Comparison of ENCODE assay signal across 1 cellular context in genomic region chr2:241541564-241542277, GRCh38.
TF ChIP-seq lines count a peak whose summit lies in the region.

No MANE protein-coding gene starts in this region.

TF ChIP-seq in SK-N-SH, 30 proteins besides CTCF, POLR2A, EP300 and RAD21 (continued from another document):
- TF ChIP-seq USF2 (IDR thresholded peaks at IDR 0.05; ENCODE audit: borderline replicate concordance, low read depth, low read length) (no peak), RFX5 (IDR thresholded peaks at IDR 0.05; ENCODE audit: low read length) (no peak), MEF2A (IDR thresholded peaks at IDR 0.05; ENCODE audit: borderline replicate concordance, low read depth) (no peak), SMC3 (IDR thresholded peaks at IDR 0.05; ENCODE audit: low read depth, low read length) (no peak), CHD2 (IDR thresholded peaks at IDR 0.05; ENCODE audit: low read length, partially characterized antibody) (no peak)
